In the genomic region with DNA sequence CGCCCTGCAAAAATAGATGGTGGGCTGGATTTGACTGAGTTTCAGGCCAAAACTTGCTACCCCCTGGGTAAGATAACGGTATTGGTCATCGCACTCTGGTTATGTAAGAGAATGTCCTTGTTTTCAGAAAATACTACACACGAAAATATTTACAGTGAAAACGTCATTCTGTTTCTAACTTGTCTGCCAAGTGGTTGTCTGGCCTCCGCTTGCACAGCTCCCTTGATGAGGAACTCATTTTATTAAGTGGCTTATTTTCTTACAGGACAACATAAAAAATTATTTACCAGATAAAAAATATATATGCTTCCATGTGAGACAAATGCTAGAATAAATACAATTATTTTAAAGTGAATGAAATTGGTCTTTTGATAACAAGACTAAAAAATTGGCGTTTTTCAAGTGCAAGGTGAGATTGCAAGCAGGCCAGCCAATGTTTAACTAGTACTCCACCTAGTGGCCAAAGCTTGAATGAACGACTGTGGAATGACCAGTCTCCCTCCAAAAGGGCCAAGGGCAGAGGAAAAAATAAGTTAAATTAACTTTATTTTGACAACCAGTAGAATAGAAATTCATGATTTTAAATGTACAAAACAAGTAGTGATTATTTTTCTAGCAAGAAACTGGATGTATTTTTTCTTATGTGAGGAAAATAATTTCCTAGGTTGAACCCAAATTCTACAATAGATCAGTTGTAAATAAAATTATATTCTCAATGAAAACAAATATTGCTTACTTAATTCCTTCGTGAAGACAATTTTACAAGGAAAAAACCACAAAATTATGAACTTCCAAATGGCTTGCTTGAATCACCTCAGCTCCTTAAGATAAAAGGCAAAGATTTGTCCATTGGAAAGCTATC, we compare ENCODE assay signal across 9 cellular contexts.
DNase-seq lines count a peak whose midpoint lies in the region; ATAC-seq, FAIRE-seq and TF ChIP-seq lines count a peak whose summit lies in the region.
"Had no signal": no experiment of that assay in that cellular context is flagged by ENCODE, and none has a peak within 500 bp of the region (broad histone marks: within the 10 kb centered on the region; RNA-seq: fewer than 3 reads in every experiment).

No MANE protein-coding gene starts in this region.

- no peaks in the 10 kb centered on the region for H3K9me3 ChIP-seq in WERI-Rb-1 (ENCODE audit: severe bottlenecking)
- no peaks in the 10 kb centered on the region for H3K9me3 ChIP-seq in upper lobe of left lung

- H3K4me3 ChIP-seq in NB4 (ENCODE audit: low read depth, low read length) = no peak overlapping the region
- H3K4me3 ChIP-seq in WERI-Rb-1 (ENCODE audit: low read depth, low read length) = no peak overlapping the region
- no peak overlapping the region for H3K4me3 ChIP-seq in upper lobe of left lung

- H3K27me3 ChIP-seq in WERI-Rb-1 (ENCODE audit: insufficient read depth, low read depth, severe bottlenecking) (no peaks in the 10 kb centered on the region), upper lobe of left lung (no peaks in the 10 kb centered on the region)

- no peak overlapping the region for H3K27ac ChIP-seq in WERI-Rb-1
- H3K27ac ChIP-seq in upper lobe of left lung = no peak overlapping the region
- H3K27ac ChIP-seq: epithelial cell of prostate had no signal

- TF ChIP-seq EP300 in upper lobe of left lung (IDR thresholded peaks at IDR 0.05) = no peak

- whole genome bisulfite sequencing in upper lobe of left lung, 2 donors = 45 to 46% methylated on average over 9 of the region's 9 CpGs

- peak; percentile 89 for FAIRE-seq in endometrium (lab: Jason Lieb, UNC)

- peak; percentile 60 for ATAC-seq in GM21515 (IDR thresholded peaks at IDR 0.05; ENCODE audit: unreplicated experiment)
- ATAC-seq in upper lobe of left lung (ENCODE audit: low FRiP score in 2 of 2) = peak in 1 of 2 donors; percentile 79

- H3K4me1 ChIP-seq in upper lobe of left lung = no peaks in the 10 kb centered on the region

- peak; percentile 6 to 51 for DNase-seq in NCI-H526 (lab: John Stamatoyannopoulos, UW)
- DNase-seq in NCI-H526 treated with DMSO at 0.1 percent for 48 hours (lab: John Stamatoyannopoulos, UW) = no peak
- DNase-seq in NB4 (ENCODE audit: low read depth) = peak; percentile 44
- DNase-seq in WERI-Rb-1 = peak; percentile 49
- DNase-seq in middle frontal gyrus (ENCODE audit: extremely low spot score, low spot score) = peak; percentile 40
- DNase-seq in upper lobe of left lung = peak in 1 of 2 donors; percentile 36

- no peaks in the 10 kb centered on the region for H3K36me3 ChIP-seq in WERI-Rb-1
- H3K36me3 ChIP-seq in upper lobe of left lung = no peaks in the 10 kb centered on the region

- TF ChIP-seq POLR2A in NB4 (IDR thresholded peaks at IDR 0.05; ENCODE audit: extremely low read depth, insufficient read length) (no peak), upper lobe of left lung (IDR thresholded peaks at IDR 0.05) (no peak)

- TF ChIP-seq CTCF in NB4 (IDR thresholded peaks at IDR 0.05; ENCODE audit: low read depth, low read length) (peak; percentile 57), WERI-Rb-1 (IDR thresholded peaks at IDR 0.05; ENCODE audit: low read depth, low read length) (peak; percentile 68), upper lobe of left lung (IDR thresholded peaks at IDR 0.05) (peak; percentile 56 to 89 (median 76))
